In genomic region chr14:61562321-61563161, GRCh38 we compare ENCODE assay signal across 8 cellular contexts.
DNase-seq lines count a peak whose midpoint lies in the region; ATAC-seq and TF ChIP-seq lines count a peak whose summit lies in the region.

No MANE protein-coding gene starts in this region.

- peak overlapping the region; percentile 100 for H2BK120ac ChIP-seq in IMR-90 (ENCODE audit: low read depth, low read length)

- WGBS in IMR-90 (ENCODE audit: extremely low coverage in 2 of 2, insufficient read length in 1 of 2), 2 experiments, result 100% methylated on average over 2 of the region's 7 CpGs; no CpG with 5 or more reads in 1 of the 2 experiments
- WGBS in stomach, 5 donors, result 85 to 93% (median 91%) methylated on average over 7 of the region's 7 CpGs

- peaks cover 34% of the 10 kb centered on the region for H3K9me1 ChIP-seq in IMR-90 (ENCODE audit: insufficient read depth, low read length)

- H3K27ac ChIP-seq in IMR-90 (ENCODE audit: insufficient read depth, low read length) (peak overlapping the region; percentile 94), stomach (peak overlapping the region; percentile 36 to 93 (median 84))

- peak overlapping the region; percentile 99 for H4K91ac ChIP-seq in IMR-90 (ENCODE audit: insufficient read depth, low read depth, low read length)

- peak overlapping the region; percentile 97 for H3K14ac ChIP-seq in IMR-90 (replicated peaks; ENCODE audit: low read depth, low read length)

- H3K18ac ChIP-seq in IMR-90 (ENCODE audit: low read depth, low read length), result peak overlapping the region; percentile 95

- no peak for TF ChIP-seq EP300 in stomach (IDR thresholded peaks at IDR 0.05)

- POLR2A ChIA-PET in IMR-90 (lab: Charles Lee; ENCODE audit: unreplicated experiment), result interaction anchor here (0.5 to 1.6 kb wide), 8 partner anchors 13 to 135 kb away, joined by 3 to 11 read pairs (median 4); partner anchors contain the start of gene HIF1A

- H3K4ac ChIP-seq in IMR-90 (ENCODE audit: low read depth, low read length), result peak overlapping the region; percentile 99

- H3K36me3 ChIP-seq in IMR-90 (ENCODE audit: control insufficient read depth, insufficient read depth, low read length) (no peaks in the 10 kb centered on the region), stomach (no peaks in the 10 kb centered on the region)

- peak overlapping the region; percentile 99 for H3K23ac ChIP-seq in IMR-90 (ENCODE audit: low read depth, low read length)

- peak overlapping the region; percentile 96 to 98 for H4K8ac ChIP-seq in IMR-90 (ENCODE audit: low read depth in 2 of 2, low read length in 2 of 2)

- peak overlapping the region; percentile 99 for H2BK20ac ChIP-seq in IMR-90 (ENCODE audit: low read depth, low read length)

- peak overlapping the region; percentile 91 for H2BK5ac ChIP-seq in IMR-90 (ENCODE audit: low read depth, low read length, poor library complexity, severe bottlenecking)

- peak overlapping the region; percentile 98 for H2AK9ac ChIP-seq in IMR-90 (replicated peaks; ENCODE audit: low read depth, low read length, poor library complexity)

- DNase-seq in AG09319 (ENCODE audit: extremely low read depth, low read depth), result peak; percentile 98
- DNase-seq in IMR-90, result peak; percentile 100
- DNase-seq in activated naive CD4-positive, alpha-beta T cell treated with anti-CD3 and anti-CD28 coated beads, Interleukin-2, amount 50 U/mL, for 16 hours, result peak; percentile 46
- peak; percentile 90 for DNase-seq in islet precursor cell
- no peak for DNase-seq in stomach

- dilution Hi-C loops in IMR-90 (cut with HindIII; ENCODE audit: low sequenced_read_pairs, unreplicated experiment), result no loop called here

- no peaks in the 10 kb centered on the region for H4K20me1 ChIP-seq in IMR-90 (ENCODE audit: insufficient read depth, low read length)

- in situ Hi-C loops in IMR-90 (cut with MboI; ENCODE audit: low sequenced_read_pairs), result loop anchor here (5.0 to 25.0 kb wide), 2 partner anchors 90 to 925 kb away; partner anchors contain the start of gene SIX1

- H3K4me2 ChIP-seq in IMR-90 (ENCODE audit: low read depth, low read length), result peak overlapping the region; percentile 64

- H3K9me3 ChIP-seq in IMR-90 (ENCODE audit: control insufficient read depth, insufficient read depth, low read length) (no peaks in the 10 kb centered on the region), stomach (no peaks in the 10 kb centered on the region)

- peak; percentile 24; the same call in 1 of the 2 replicates for TF ChIP-seq RAD21 in IMR-90 (IDR thresholded peaks at IDR 0.05; ENCODE audit: low read length)

- TF ChIP-seq POLR2A in IMR-90 (IDR thresholded peaks at IDR 0.05; ENCODE audit: low read depth, low read length), result no peak; the same call in 1 of the 2 replicates
- no peak for TF ChIP-seq POLR2A in stomach (IDR thresholded peaks at IDR 0.05)

- H2AK5ac ChIP-seq in IMR-90 (ENCODE audit: low read depth, low read length), result peak overlapping the region; percentile 99

- H3K4me3 ChIP-seq in IMR-90 (ENCODE audit: insufficient read depth, low read depth, low read length) (no peak overlapping the region), stomach (no peak overlapping the region)

- H3K4me1 ChIP-seq in IMR-90 (ENCODE audit: control insufficient read depth, insufficient read depth, low read length) (peaks cover 53% of the 10 kb centered on the region), stomach (peaks cover 36 to 86% (median 48%) of the 10 kb centered on the region in 4 donors)

- BruUV-seq in IMR-90 (replicated peaks; lab: Mats Ljungman, UMichigan), result no TSS peak

- CTCF ChIA-PET in IMR-90 (lab: Yijun Ruan, JAX), result interaction anchor here (0.9 to 1.1 kb wide), 2 partner anchors 92 to 132 kb away, joined by 3 to 4 read pairs; partner anchors contain the start of gene HIF1A

- H3K56ac ChIP-seq in IMR-90 (ENCODE audit: extremely low read depth, insufficient read depth, low read length), result peak overlapping the region; percentile 96

- TF ChIP-seq CTCF in AG09319 (IDR thresholded peaks at IDR 0.05; ENCODE audit: low read depth, low read length) (no peak), IMR-90 (conservative IDR thresholded peaks at IDR 0.05; ENCODE audit: low read depth, low read length) (no peak), stomach (IDR thresholded peaks at IDR 0.05) (no peak)

- H2BK15ac ChIP-seq in IMR-90 (ENCODE audit: low read depth, low read length), result peak overlapping the region; percentile 92

- H3K27me3 ChIP-seq in IMR-90 (ENCODE audit: control insufficient read depth, insufficient read depth, low read length) (no peaks in the 10 kb centered on the region), stomach (no peaks in the 10 kb centered on the region)

- H2AFZ ChIP-seq in IMR-90 (replicated peaks; ENCODE audit: low read length, poor library complexity), result peak overlapping the region; percentile 68

- peak overlapping the region; percentile 74 for H3K9ac ChIP-seq in IMR-90 (ENCODE audit: low read depth, low read length)

- peaks cover 12 to 66% of the 10 kb centered on the region in 2 experiments; a peak in 3 of 4 replicates for H3K79me1 ChIP-seq in IMR-90 (ENCODE audit: low read depth in 1 of 2, low read length in 2 of 2)

- peak; percentile 60 for ATAC-seq in IMR-90 (ENCODE audit: low read depth)
- no peak for ATAC-seq in HG03025 (IDR thresholded peaks at IDR 0.05; ENCODE audit: low FRiP score, unreplicated experiment)
- ATAC-seq in HG03196 (IDR thresholded peaks at IDR 0.05; ENCODE audit: unreplicated experiment), result no peak
- no peak for ATAC-seq in GM19351 (IDR thresholded peaks at IDR 0.05; ENCODE audit: unreplicated experiment)

- peak overlapping the region; percentile 94 for H4K5ac ChIP-seq in IMR-90 (ENCODE audit: low read depth, low read length)

- intact Hi-C loops in IMR-90 (cut with micrococcal nuclease) (loop anchor here (1.0 to 5.0 kb wide), 5 partner anchors 34 to 190 kb away; partner anchors contain the start of gene HIF1A), stomach (cut with DNase I; ENCODE audit: low total_unique reads) (no loop called here)

TF ChIP-seq in IMR-90, 13 proteins besides CTCF, POLR2A, EP300 and RAD21:
- TF ChIP-seq CEBPB (IDR thresholded peaks at IDR 0.05; ENCODE audit: low read depth, low read length) (peak; percentile 45), USF2 (IDR thresholded peaks at IDR 0.05; ENCODE audit: low read depth, low read length) (no peak), MAZ (IDR thresholded peaks at IDR 0.05; ENCODE audit: borderline replicate concordance, low read depth, low read length) (peak; percentile 71; the same call in 1 of the 2 replicates), SMC3 (IDR thresholded peaks at IDR 0.05; ENCODE audit: low read depth, low read length) (peak; percentile 26; the same call in 1 of the 2 replicates), RCOR1 (IDR thresholded peaks at IDR 0.05; ENCODE audit: insufficient replicate concordance, low read length) (no peak), CHD1 (IDR thresholded peaks at IDR 0.05; ENCODE audit: low read depth, low read length) (no peak), MAFK (IDR thresholded peaks at IDR 0.05; ENCODE audit: low read depth, low read length) (peak; percentile 87), RFX5 (IDR thresholded peaks at IDR 0.05; ENCODE audit: low read depth, low read length) (no peak), FOS (IDR thresholded peaks at IDR 0.05; ENCODE audit: low read depth, low read length) (peak; percentile 99), BHLHE40 (IDR thresholded peaks at IDR 0.05; ENCODE audit: low read depth, low read length) (peak; percentile 70), NFE2L2 (IDR thresholded peaks at IDR 0.05; ENCODE audit: low read depth, low read length) (peak; percentile 90), MXI1 (IDR thresholded peaks at IDR 0.05; ENCODE audit: borderline replicate concordance, low read depth, low read length) (peak; percentile 24; the same call in 1 of the 2 replicates)
- TF ChIP-seq, protein P1, sequence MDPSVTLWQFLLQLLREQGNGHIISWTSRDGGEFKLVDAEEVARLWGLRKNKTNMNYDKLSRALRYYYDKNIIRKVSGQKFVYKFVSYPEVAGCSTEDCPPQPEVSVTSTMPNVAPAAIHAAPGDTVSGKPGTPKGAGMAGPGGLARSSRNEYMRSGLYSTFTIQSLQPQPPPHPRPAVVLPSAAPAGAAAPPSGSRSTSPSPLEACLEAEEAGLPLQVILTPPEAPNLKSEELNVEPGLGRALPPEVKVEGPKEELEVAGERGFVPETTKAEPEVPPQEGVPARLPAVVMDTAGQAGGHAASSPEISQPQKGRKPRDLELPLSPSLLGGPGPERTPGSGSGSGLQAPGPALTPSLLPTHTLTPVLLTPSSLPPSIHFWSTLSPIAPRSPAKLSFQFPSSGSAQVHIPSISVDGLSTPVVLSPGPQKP (IDR thresholded peaks at IDR 0.05; ENCODE audit: borderline replicate concordance, low read depth, low read length), result no peak
